Comparison of ENCODE assay signal across 2 cellular contexts in the genomic region with DNA sequence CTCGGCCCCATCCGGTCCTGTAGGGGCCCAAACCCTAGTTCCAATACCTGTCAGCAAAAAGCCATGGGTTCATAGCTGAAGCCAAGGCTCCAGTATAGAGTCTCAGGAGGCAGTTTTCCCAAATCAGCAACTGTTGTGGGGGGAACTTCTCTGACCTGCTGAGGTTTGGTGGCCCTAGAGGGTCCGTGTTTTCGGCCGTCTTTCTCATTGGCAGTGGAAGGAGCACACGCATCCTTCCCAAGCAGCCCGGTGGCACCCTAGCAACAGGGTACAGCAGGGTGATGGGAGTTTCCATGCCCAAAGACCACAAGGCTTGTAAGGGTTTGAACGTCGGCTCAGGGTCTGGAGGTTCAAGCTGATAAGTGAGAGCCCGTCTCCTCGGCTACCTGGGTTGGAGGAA.
TF ChIP-seq lines count a peak whose summit lies in the region.

No MANE protein-coding gene starts in this region.

TF ChIP-seq in SK-N-SH, 30 proteins besides CTCF, POLR2A, EP300 and RAD21:
- TF ChIP-seq RXRA (IDR thresholded peaks at IDR 0.05; ENCODE audit: borderline replicate concordance, low read depth): no peak
- TF ChIP-seq SMC3 (IDR thresholded peaks at IDR 0.05; ENCODE audit: low read depth, low read length): no peak
- TF ChIP-seq GABPA (IDR thresholded peaks at IDR 0.05; ENCODE audit: low read depth): no peak
- TF ChIP-seq, protein P1, sequence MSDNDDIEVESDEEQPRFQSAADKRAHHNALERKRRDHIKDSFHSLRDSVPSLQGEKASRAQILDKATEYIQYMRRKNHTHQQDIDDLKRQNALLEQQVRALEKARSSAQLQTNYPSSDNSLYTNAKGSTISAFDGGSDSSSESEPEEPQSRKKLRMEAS (IDR thresholded peaks at IDR 0.05; ENCODE audit: low read depth): no peak
- TF ChIP-seq SIN3A (IDR thresholded peaks at IDR 0.05; ENCODE audit: borderline replicate concordance, low read depth, low read length): no peak
- TF ChIP-seq NRF1 (IDR thresholded peaks at IDR 0.05; ENCODE audit: low read depth, low read length): no peak

TF ChIP-seq in SK-N-SH treated with all-trans-retinoic acid at 6 μM for 48 hours, 23 proteins besides CTCF, POLR2A, EP300 and RAD21:
- TF ChIP-seq ARNTL (CRISPR knock-in tag; IDR thresholded peaks at IDR 0.05; ENCODE audit: borderline replicate concordance, low read depth) (no peak), ISL1 (CRISPR knock-in tag; IDR thresholded peaks at IDR 0.05) (no peak), GLIS3 (CRISPR knock-in tag; IDR thresholded peaks at IDR 0.05) (no peak), OSR1 (CRISPR knock-in tag; IDR thresholded peaks at IDR 0.05) (no peak), PPARA (CRISPR knock-in tag; IDR thresholded peaks at IDR 0.05; ENCODE audit: borderline replicate concordance) (no peak), ZFP3 (CRISPR knock-in tag; IDR thresholded peaks at IDR 0.05) (no peak), TOX (CRISPR knock-in tag; IDR thresholded peaks at IDR 0.05; ENCODE audit: borderline replicate concordance) (no peak), RARB (CRISPR knock-in tag; IDR thresholded peaks at IDR 0.05) (no peak)
- TF ChIP-seq, protein P2, sequence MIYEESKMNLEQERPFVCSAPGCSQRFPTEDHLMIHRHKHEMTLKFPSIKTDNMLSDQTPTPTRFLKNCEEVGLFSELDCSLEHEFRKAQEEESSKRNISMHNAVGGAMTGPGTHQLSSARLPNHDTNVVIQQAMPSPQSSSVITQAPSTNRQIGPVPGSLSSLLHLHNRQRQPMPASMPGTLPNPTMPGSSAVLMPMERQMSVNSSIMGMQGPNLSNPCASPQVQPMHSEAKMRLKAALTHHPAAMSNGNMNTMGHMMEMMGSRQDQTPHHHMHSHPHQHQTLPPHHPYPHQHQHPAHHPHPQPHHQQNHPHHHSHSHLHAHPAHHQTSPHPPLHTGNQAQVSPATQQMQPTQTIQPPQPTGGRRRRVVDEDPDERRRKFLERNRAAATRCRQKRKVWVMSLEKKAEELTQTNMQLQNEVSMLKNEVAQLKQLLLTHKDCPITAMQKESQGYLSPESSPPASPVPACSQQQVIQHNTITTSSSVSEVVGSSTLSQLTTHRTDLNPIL (CRISPR knock-in tag; IDR thresholded peaks at IDR 0.05; ENCODE audit: low read depth): no peak
- TF ChIP-seq, protein P3, sequence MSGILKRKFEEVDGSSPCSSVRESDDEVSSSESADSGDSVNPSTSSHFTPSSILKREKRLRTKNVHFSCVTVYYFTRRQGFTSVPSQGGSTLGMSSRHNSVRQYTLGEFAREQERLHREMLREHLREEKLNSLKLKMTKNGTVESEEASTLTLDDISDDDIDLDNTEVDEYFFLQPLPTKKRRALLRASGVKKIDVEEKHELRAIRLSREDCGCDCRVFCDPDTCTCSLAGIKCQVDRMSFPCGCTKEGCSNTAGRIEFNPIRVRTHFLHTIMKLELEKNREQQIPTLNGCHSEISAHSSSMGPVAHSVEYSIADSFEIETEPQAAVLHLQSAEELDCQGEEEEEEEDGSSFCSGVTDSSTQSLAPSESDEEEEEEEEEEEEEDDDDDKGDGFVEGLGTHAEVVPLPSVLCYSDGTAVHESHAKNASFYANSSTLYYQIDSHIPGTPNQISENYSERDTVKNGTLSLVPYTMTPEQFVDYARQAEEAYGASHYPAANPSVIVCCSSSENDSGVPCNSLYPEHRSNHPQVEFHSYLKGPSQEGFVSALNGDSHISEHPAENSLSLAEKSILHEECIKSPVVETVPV (CRISPR knock-in tag; IDR thresholded peaks at IDR 0.05): no peak
- TF ChIP-seq, protein P4, sequence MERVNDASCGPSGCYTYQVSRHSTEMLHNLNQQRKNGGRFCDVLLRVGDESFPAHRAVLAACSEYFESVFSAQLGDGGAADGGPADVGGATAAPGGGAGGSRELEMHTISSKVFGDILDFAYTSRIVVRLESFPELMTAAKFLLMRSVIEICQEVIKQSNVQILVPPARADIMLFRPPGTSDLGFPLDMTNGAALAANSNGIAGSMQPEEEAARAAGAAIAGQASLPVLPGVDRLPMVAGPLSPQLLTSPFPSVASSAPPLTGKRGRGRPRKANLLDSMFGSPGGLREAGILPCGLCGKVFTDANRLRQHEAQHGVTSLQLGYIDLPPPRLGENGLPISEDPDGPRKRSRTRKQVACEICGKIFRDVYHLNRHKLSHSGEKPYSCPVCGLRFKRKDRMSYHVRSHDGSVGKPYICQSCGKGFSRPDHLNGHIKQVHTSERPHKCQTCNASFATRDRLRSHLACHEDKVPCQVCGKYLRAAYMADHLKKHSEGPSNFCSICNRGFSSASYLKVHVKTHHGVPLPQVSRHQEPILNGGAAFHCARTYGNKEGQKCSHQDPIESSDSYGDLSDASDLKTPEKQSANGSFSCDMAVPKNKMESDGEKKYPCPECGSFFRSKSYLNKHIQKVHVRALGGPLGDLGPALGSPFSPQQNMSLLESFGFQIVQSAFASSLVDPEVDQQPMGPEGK (CRISPR knock-in tag; IDR thresholded peaks at IDR 0.05; ENCODE audit: borderline replicate concordance): no peak
